In the genomic region with DNA sequence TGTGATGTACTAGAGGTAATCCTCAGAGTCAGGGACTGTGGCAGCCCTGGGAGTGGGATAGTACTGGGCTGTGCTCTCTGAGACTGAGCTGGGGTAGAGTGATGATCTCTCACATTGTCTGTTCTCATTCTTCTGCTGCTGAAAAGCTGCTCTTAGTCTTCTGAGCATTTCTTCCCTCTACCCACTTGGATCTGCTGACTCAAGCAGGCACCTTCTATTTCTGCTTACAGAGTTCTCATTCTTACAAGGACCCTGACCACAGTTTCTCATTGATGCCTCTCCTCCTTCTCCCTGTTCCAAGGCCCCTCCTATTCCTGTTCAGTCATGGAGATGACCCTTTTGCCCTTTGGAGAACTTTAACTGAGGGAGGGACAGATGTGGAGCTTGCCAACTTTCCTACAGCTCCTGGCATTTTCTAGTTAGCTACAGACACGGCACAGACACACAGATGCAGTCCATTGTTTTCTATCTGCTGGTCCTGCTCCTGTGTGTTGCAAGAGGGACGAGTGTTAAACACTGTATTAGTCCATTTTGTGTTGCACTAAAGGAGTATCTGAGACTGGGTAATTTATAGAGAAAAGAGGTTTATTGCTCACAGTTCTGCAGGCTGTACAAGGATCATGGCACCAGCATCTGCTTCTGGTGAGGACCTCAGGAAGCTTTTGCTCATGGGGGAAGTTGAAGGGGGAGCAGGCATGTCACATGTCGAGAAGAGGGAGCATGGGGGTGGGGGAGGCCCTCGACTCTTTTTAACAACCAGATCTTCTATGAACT, we compare ENCODE assay signal across 15 cellular contexts. TPM values are rescaled to one million over a fixed set of nuclear protein-coding genes. Genes with fewer than 3 reads are reported as not detected.
A peak's percentile ranks its signal among the peaks of the same experiment; 100 is the strongest.
DNase-seq lines count a peak whose midpoint lies in the region; ATAC-seq lines count a peak whose summit lies in the region.
"Had no signal": no experiment of that assay in that cellular context is flagged by ENCODE, and none has a peak within 500 bp of the region (broad histone marks: within the 10 kb centered on the region; RNA-seq: fewer than 3 reads in every experiment).

No MANE protein-coding gene starts in this region.

- H3K4me3 Mint-ChIP-seq in activated naive CD4-positive, alpha-beta T cell treated with anti-CD3 and anti-CD28 coated beads for 36 hours: no peak overlapping the region
- no peak overlapping the region for H3K4me3 Mint-ChIP-seq in activated T-helper 2 cell treated with anti-CD3 and anti-CD28 coated beads, Interferon-gamma antibody, Interleukin-2, Interleukin-4, amounts not matched to agents 10 μg/mL and 5 μg/mL and 100 μg/mL, durations not matched to agents 14 hours and 24 hours and 36 hours (ENCODE audit: low read depth)
- H3K4me3 Mint-ChIP-seq in immature natural killer cell: no peak overlapping the region
- H3K4me3 Mint-ChIP-seq in stimulated activated naive B cell treated with anti-CD40 and anti-IgM and Interleukin-4, amounts not matched to agents 10 μg/mL and 1 μg/mL and 100 μg/mL, for 72 hours: no peak overlapping the region
- H3K4me3 Mint-ChIP-seq: activated naive CD4-positive, alpha-beta T cell treated with anti-CD3 and anti-CD28 coated beads, Interleukin-2, amount 10 ng/mL, durations not matched to agents 7 days and 5 days had no signal

- H3K36me3 Mint-ChIP-seq in activated naive CD4-positive, alpha-beta T cell treated with anti-CD3 and anti-CD28 coated beads for 36 hours (ENCODE audit: low read depth): peaks cover 20% of the 10 kb centered on the region
- peaks cover 50% of the 10 kb centered on the region for H3K36me3 Mint-ChIP-seq in activated T-helper 2 cell treated with anti-CD3 and anti-CD28 coated beads, Interferon-gamma antibody, Interleukin-2, Interleukin-4, amounts not matched to agents 10 μg/mL and 5 μg/mL and 100 μg/mL, durations not matched to agents 14 hours and 24 hours and 36 hours (ENCODE audit: low read depth)
- peaks cover 0 to 11% (median 0%) of the 10 kb centered on the region in 3 donors for H3K36me3 Mint-ChIP-seq in immature natural killer cell
- H3K36me3 Mint-ChIP-seq in stimulated activated naive B cell treated with anti-CD40 and anti-IgM and Interleukin-4, amounts not matched to agents 10 μg/mL and 1 μg/mL and 100 μg/mL, for 72 hours: peaks cover 34 to 49% of the 10 kb centered on the region in 2 donors

- CTCF ChIA-PET in activated naive CD4-positive, alpha-beta T cell treated with anti-CD3 and anti-CD28 coated beads for 36 hours (lab: Charles Lee): interaction anchor here (1.1 to 1.8 kb wide), 3 partner anchors 28 to 152 kb away, joined by 4 to 5 read pairs (median 4); no protein-coding TSS in a partner anchor

- DNase-seq in activated naive CD4-positive, alpha-beta T cell treated with anti-CD3 and anti-CD28 coated beads for 36 hours: no peak
- no peak for DNase-seq in activated naive CD4-positive, alpha-beta T cell (lab: John Stamatoyannopoulos, UW)
- no peak for DNase-seq in activated T-helper 2 cell treated with anti-CD3 and anti-CD28 coated beads, Interferon-gamma antibody, Interleukin-2, Interleukin-4, amounts not matched to agents 10 μg/mL and 5 μg/mL and 100 μg/mL, durations not matched to agents 14 hours and 24 hours and 36 hours (ENCODE audit: low spot score)
- no peak for DNase-seq in immature natural killer cell
- no peak for DNase-seq in stimulated activated naive B cell treated with anti-CD40 and anti-IgM and Interleukin-4, amounts not matched to agents 10 μg/mL and 1 μg/mL and 100 μg/mL, for 72 hours
- DNase-seq in retina: no peak
- no peak for DNase-seq in DMS53 (lab: John Stamatoyannopoulos, UW)
- no peak for DNase-seq in cerebellum (ENCODE audit: low spot score)
- DNase-seq: ACHN; activated naive CD4-positive, alpha-beta T cell treated with anti-CD3 and anti-CD28 coated beads, Interleukin-2, amount 10 ng/mL, durations not matched to agents 7 days and 5 days; DMS 273 treated with DMSO at 0.1 percent for 48 hours; H7; Kasumi-1; NCI-H1694; NCI-H526 had no signal

- peaks cover 55% of the 10 kb centered on the region for H3K4me1 Mint-ChIP-seq in activated naive CD4-positive, alpha-beta T cell treated with anti-CD3 and anti-CD28 coated beads for 36 hours (ENCODE audit: low read depth)
- peaks cover 59% of the 10 kb centered on the region for H3K4me1 Mint-ChIP-seq in activated T-helper 2 cell treated with anti-CD3 and anti-CD28 coated beads, Interferon-gamma antibody, Interleukin-2, Interleukin-4, amounts not matched to agents 10 μg/mL and 5 μg/mL and 100 μg/mL, durations not matched to agents 14 hours and 24 hours and 36 hours (ENCODE audit: low read depth)
- peaks cover 91 to 97% of the 10 kb centered on the region in 2 donors for H3K4me1 Mint-ChIP-seq in immature natural killer cell
- H3K4me1 Mint-ChIP-seq in stimulated activated naive B cell treated with anti-CD40 and anti-IgM and Interleukin-4, amounts not matched to agents 10 μg/mL and 1 μg/mL and 100 μg/mL, for 72 hours: peaks cover 58 to 89% of the 10 kb centered on the region in 2 donors

- intact Hi-C loops in activated naive CD4-positive, alpha-beta T cell treated with anti-CD3 and anti-CD28 coated beads for 36 hours (cut with micrococcal nuclease): no loop called here
- intact Hi-C loops in activated T-helper 2 cell treated with anti-CD3 and anti-CD28 coated beads, Interferon-gamma antibody, Interleukin-2, Interleukin-4, amounts not matched to agents 10 μg/mL and 5 μg/mL and 100 μg/mL, durations not matched to agents 14 hours and 24 hours and 36 hours (cut with micrococcal nuclease): no loop called here

- peak overlapping the region; percentile 20 for H3K27ac Mint-ChIP-seq in activated naive CD4-positive, alpha-beta T cell treated with anti-CD3 and anti-CD28 coated beads for 36 hours
- H3K27ac Mint-ChIP-seq in activated T-helper 2 cell treated with anti-CD3 and anti-CD28 coated beads, Interferon-gamma antibody, Interleukin-2, Interleukin-4, amounts not matched to agents 10 μg/mL and 5 μg/mL and 100 μg/mL, durations not matched to agents 14 hours and 24 hours and 36 hours: peak overlapping the region; percentile 4
- H3K27ac Mint-ChIP-seq in immature natural killer cell: peak overlapping the region; percentile 10 to 76 (median 50)
- peak overlapping the region; percentile 7 for H3K27ac Mint-ChIP-seq in stimulated activated naive B cell treated with anti-CD40 and anti-IgM and Interleukin-4, amounts not matched to agents 10 μg/mL and 1 μg/mL and 100 μg/mL, for 72 hours
- H3K27ac Mint-ChIP-seq: activated naive CD4-positive, alpha-beta T cell treated with anti-CD3 and anti-CD28 coated beads, Interleukin-2, amount 10 ng/mL, durations not matched to agents 7 days and 5 days had no signal

- ATAC-seq in stimulated activated naive B cell treated with anti-CD40 and anti-IgM and Interleukin-4, amounts not matched to agents 10 μg/mL and 1 μg/mL and 100 μg/mL, for 72 hours (replicated peaks): no peak

- H3K9me3 Mint-ChIP-seq in activated naive CD4-positive, alpha-beta T cell treated with anti-CD3 and anti-CD28 coated beads for 36 hours: no peaks in the 10 kb centered on the region
- H3K9me3 Mint-ChIP-seq in activated T-helper 2 cell treated with anti-CD3 and anti-CD28 coated beads, Interferon-gamma antibody, Interleukin-2, Interleukin-4, amounts not matched to agents 10 μg/mL and 5 μg/mL and 100 μg/mL, durations not matched to agents 14 hours and 24 hours and 36 hours: no peaks in the 10 kb centered on the region
- H3K9me3 Mint-ChIP-seq in immature natural killer cell: no peaks in the 10 kb centered on the region
- H3K9me3 Mint-ChIP-seq in stimulated activated naive B cell treated with anti-CD40 and anti-IgM and Interleukin-4, amounts not matched to agents 10 μg/mL and 1 μg/mL and 100 μg/mL, for 72 hours: no peaks in the 10 kb centered on the region
- H3K9me3 Mint-ChIP-seq: activated naive CD4-positive, alpha-beta T cell treated with anti-CD3 and anti-CD28 coated beads, Interleukin-2, amount 10 ng/mL, durations not matched to agents 7 days and 5 days had no signal

- no peaks in the 10 kb centered on the region for H3K27me3 Mint-ChIP-seq in activated naive CD4-positive, alpha-beta T cell treated with anti-CD3 and anti-CD28 coated beads for 36 hours (ENCODE audit: low read depth)
- H3K27me3 Mint-ChIP-seq in activated T-helper 2 cell treated with anti-CD3 and anti-CD28 coated beads, Interferon-gamma antibody, Interleukin-2, Interleukin-4, amounts not matched to agents 10 μg/mL and 5 μg/mL and 100 μg/mL, durations not matched to agents 14 hours and 24 hours and 36 hours (ENCODE audit: low read depth): no peaks in the 10 kb centered on the region
- peaks cover 1 to 10% (median 3%) of the 10 kb centered on the region in 3 donors for H3K27me3 Mint-ChIP-seq in immature natural killer cell (ENCODE audit: low read depth in 3 of 3)
- no peaks in the 10 kb centered on the region for H3K27me3 Mint-ChIP-seq in stimulated activated naive B cell treated with anti-CD40 and anti-IgM and Interleukin-4, amounts not matched to agents 10 μg/mL and 1 μg/mL and 100 μg/mL, for 72 hours
- H3K27me3 Mint-ChIP-seq: activated naive CD4-positive, alpha-beta T cell treated with anti-CD3 and anti-CD28 coated beads, Interleukin-2, amount 10 ng/mL, durations not matched to agents 7 days and 5 days had no signal

RNA-seq across cellular contexts. Expression of gene MAPKAPK2, which starts 12.3 kb away (rescaled TPM):
- 10 to 100 TPM; 83.4 to 85.3 TPM for total RNA-seq in activated naive CD4-positive, alpha-beta T cell treated with anti-CD3 and anti-CD28 coated beads for 36 hours
- 92.3 and 98.8 TPM in 2 replicates for total RNA-seq in activated T-helper 2 cell treated with anti-CD3 and anti-CD28 coated beads, Interferon-gamma antibody, Interleukin-2, Interleukin-4, amounts not matched to agents 10 μg/mL and 5 μg/mL and 100 μg/mL, durations not matched to agents 14 hours and 24 hours and 36 hours
- 1 to 10 TPM; 3.5 to 7.2 (median 4.1) TPM for polyA plus RNA-seq in immature natural killer cell
- 14.6 TPM for total RNA-seq in cerebellum
